15 cellular contexts compared by ENCODE assay signal in genomic region chr13:24181991-24182702, GRCh38. TPM values are rescaled to one million over a fixed set of nuclear protein-coding genes. Genes with fewer than 3 reads are reported as not detected.
A peak's percentile ranks its signal among the peaks of the same experiment; 100 is the strongest.
DNase-seq lines count a peak whose midpoint lies in the region; ATAC-seq and TF ChIP-seq lines count a peak whose summit lies in the region.
"Had no signal": no experiment of that assay in that cellular context is flagged by ENCODE, and none has a peak within 500 bp of the region (broad histone marks: within the 10 kb centered on the region; RNA-seq: fewer than 3 reads in every experiment).

No MANE protein-coding gene starts in this region.

- DNase-seq in activated naive CD8-positive, alpha-beta T cell treated with anti-CD3 and anti-CD28 coated beads, Interleukin-2, amount 50 U/mL, for 24 hours, result no peak
- DNase-seq in activated CD8-positive, alpha-beta T cell treated with anti-CD3 and anti-CD28 coated beads, Interleukin-2, amount 10 ng/mL, durations not matched to agents 7 days and 5 days, result no peak
- DNase-seq in left lobe of liver (ENCODE audit: low spot score) (peak; percentile 80), stomach (no peak), ACHN (no peak), H4 (ENCODE audit: low spot score) (no peak)
- DNase-seq in NK-92 treated with Interleukin-12 subunit alpha and Interleukin-12 subunit beta, amount 100 ng/mL, for 24 hours (lab: John Stamatoyannopoulos, UW), result no peak
- DNase-seq: activated B cell treated with CpG ODN at 0.5 μM for 24 hours, amniotic stem cell, cortex of kidney, esophagus squamous epithelium, NCI-H2171 treated with DMSO at 0.1 percent for 48 hours, occipital lobe had no signal

- in situ Hi-C loops in ACHN (cut with HindIII; ENCODE audit: low pct_ligation_motif_present, low pct_unique_long_range_greater_than_20kb, low sequenced_read_pairs), result no loop called here

- H3K27me3 ChIP-seq in stomach, result no peaks in the 10 kb centered on the region
- H3K27me3 ChIP-seq: esophagus squamous epithelium had no signal

- TF ChIP-seq CTCF in stomach (IDR thresholded peaks at IDR 0.05), result no peak

- CTCF ChIA-PET in activated CD8-positive, alpha-beta T cell treated with anti-CD3 and anti-CD28 coated beads, Interleukin-2, amount 10 ng/mL, durations not matched to agents 7 days and 5 days (lab: Charles Lee), result interaction anchor here (0.7 kb wide), 1 partner anchor 18 kb away, joined by 3 read pairs; no protein-coding TSS in a partner anchor

- peak overlapping the region; percentile 50 for H3K4me3 Mint-ChIP-seq in activated naive CD8-positive, alpha-beta T cell
- H3K4me3 Mint-ChIP-seq in activated naive CD8-positive, alpha-beta T cell treated with anti-CD3 and anti-CD28 coated beads, Interleukin-2, amount 50 U/mL, for 24 hours, result no peak overlapping the region
- no peak overlapping the region for H3K4me3 Mint-ChIP-seq in activated CD8-positive, alpha-beta T cell treated with anti-CD3 and anti-CD28 coated beads, Interleukin-2, amount 10 ng/mL, durations not matched to agents 7 days and 5 days
- H3K4me3 Mint-ChIP-seq: activated B cell treated with CpG ODN at 0.5 μM for 24 hours had no signal

- no peaks in the 10 kb centered on the region for H3K27me3 Mint-ChIP-seq in activated naive CD8-positive, alpha-beta T cell
- no peaks in the 10 kb centered on the region for H3K27me3 Mint-ChIP-seq in activated naive CD8-positive, alpha-beta T cell treated with anti-CD3 and anti-CD28 coated beads, Interleukin-2, amount 50 U/mL, for 24 hours
- H3K27me3 Mint-ChIP-seq in activated CD8-positive, alpha-beta T cell treated with anti-CD3 and anti-CD28 coated beads, Interleukin-2, amount 10 ng/mL, durations not matched to agents 7 days and 5 days (ENCODE audit: low read depth), result no peaks in the 10 kb centered on the region
- H3K27me3 Mint-ChIP-seq: activated B cell treated with CpG ODN at 0.5 μM for 24 hours had no signal

- POLR2A ChIA-PET in activated CD8-positive, alpha-beta T cell treated with anti-CD3 and anti-CD28 coated beads, Interleukin-2, amount 10 ng/mL, durations not matched to agents 7 days and 5 days (lab: Charles Lee), result interaction anchor here (1.4 kb wide), 1 partner anchor 21 kb away, joined by 5 read pairs; no protein-coding TSS in a partner anchor

- peaks cover 18% of the 10 kb centered on the region for H3K36me3 Mint-ChIP-seq in activated naive CD8-positive, alpha-beta T cell
- peaks cover 10% of the 10 kb centered on the region for H3K36me3 Mint-ChIP-seq in activated naive CD8-positive, alpha-beta T cell treated with anti-CD3 and anti-CD28 coated beads, Interleukin-2, amount 50 U/mL, for 24 hours (ENCODE audit: low read depth)
- peaks cover 35% of the 10 kb centered on the region for H3K36me3 Mint-ChIP-seq in activated CD8-positive, alpha-beta T cell treated with anti-CD3 and anti-CD28 coated beads, Interleukin-2, amount 10 ng/mL, durations not matched to agents 7 days and 5 days (ENCODE audit: low read depth)

- H3K9me3 ChIP-seq in stomach, result no peaks in the 10 kb centered on the region
- H3K9me3 ChIP-seq: esophagus squamous epithelium had no signal

- H3K27ac Mint-ChIP-seq in activated naive CD8-positive, alpha-beta T cell, result peak overlapping the region; percentile 83
- no peak overlapping the region for H3K27ac Mint-ChIP-seq in activated naive CD8-positive, alpha-beta T cell treated with anti-CD3 and anti-CD28 coated beads, Interleukin-2, amount 50 U/mL, for 24 hours
- peak overlapping the region; percentile 23 for H3K27ac Mint-ChIP-seq in activated CD8-positive, alpha-beta T cell treated with anti-CD3 and anti-CD28 coated beads, Interleukin-2, amount 10 ng/mL, durations not matched to agents 7 days and 5 days
- H3K27ac Mint-ChIP-seq: activated B cell treated with CpG ODN at 0.5 μM for 24 hours had no signal

- TF ChIP-seq POLR2A in stomach (IDR thresholded peaks at IDR 0.05), result no peak

- WGBS in stomach, 5 donors, result 62 to 79% (median 71%) methylated on average over 4 of the region's 4 CpGs

- no peak for ATAC-seq in activated naive CD8-positive, alpha-beta T cell treated with anti-CD3 and anti-CD28 coated beads, Interleukin-2, amount 50 U/mL, for 24 hours
- ATAC-seq in activated CD8-positive, alpha-beta T cell treated with anti-CD3 and anti-CD28 coated beads, Interleukin-2, amount 10 ng/mL, durations not matched to agents 7 days and 5 days, result no peak
- ATAC-seq in left lobe of liver, result peak; percentile 71

- peaks cover 27 to 66% (median 51%) of the 10 kb centered on the region in 4 donors for H3K4me1 ChIP-seq in stomach
- H3K4me1 ChIP-seq: esophagus squamous epithelium had no signal

- H3K9me3 Mint-ChIP-seq in activated naive CD8-positive, alpha-beta T cell (ENCODE audit: low read depth), result no peaks in the 10 kb centered on the region
- H3K9me3 Mint-ChIP-seq in activated naive CD8-positive, alpha-beta T cell treated with anti-CD3 and anti-CD28 coated beads, Interleukin-2, amount 50 U/mL, for 24 hours, result peaks cover 6% of the 10 kb centered on the region
- peaks cover 11% of the 10 kb centered on the region for H3K9me3 Mint-ChIP-seq in activated CD8-positive, alpha-beta T cell treated with anti-CD3 and anti-CD28 coated beads, Interleukin-2, amount 10 ng/mL, durations not matched to agents 7 days and 5 days (ENCODE audit: insufficient read depth)

- H3K4me3 ChIP-seq in stomach, result no peak overlapping the region
- H3K4me3 ChIP-seq: esophagus squamous epithelium, lung had no signal

- H3K4me1 Mint-ChIP-seq in activated naive CD8-positive, alpha-beta T cell (ENCODE audit: low read depth), result peaks cover 53% of the 10 kb centered on the region
- peaks cover 53% of the 10 kb centered on the region for H3K4me1 Mint-ChIP-seq in activated naive CD8-positive, alpha-beta T cell treated with anti-CD3 and anti-CD28 coated beads, Interleukin-2, amount 50 U/mL, for 24 hours
- peaks cover 43% of the 10 kb centered on the region for H3K4me1 Mint-ChIP-seq in activated CD8-positive, alpha-beta T cell treated with anti-CD3 and anti-CD28 coated beads, Interleukin-2, amount 10 ng/mL, durations not matched to agents 7 days and 5 days (ENCODE audit: low read depth)

- no peak for TF ChIP-seq EP300 in stomach (IDR thresholded peaks at IDR 0.05)

- H3K36me3 ChIP-seq in stomach, result no peaks in the 10 kb centered on the region
- H3K36me3 ChIP-seq: esophagus squamous epithelium had no signal

- H3K27ac ChIP-seq in stomach, result peak overlapping the region in 4 of 5 donors; percentile 14 to 80 (median 43)
- H3K27ac ChIP-seq: esophagus squamous epithelium had no signal

- intact Hi-C loops in stomach (cut with DNase I; ENCODE audit: low total_unique reads), result no loop called here

RNA-seq across cellular contexts. Expression of gene SPATA13, which starts 21.6 kb away (rescaled TPM):
- total RNA-seq in activated CD8-positive, alpha-beta T cell treated with anti-CD3 and anti-CD28 coated beads, Interleukin-2, amount 10 ng/mL, durations not matched to agents 7 days and 5 days, result 10 to 100 TPM; 57.4 to 63.2 TPM
- total RNA-seq in left lobe of liver, result 24.7 TPM
- 100 to 1,000 TPM in 1 of 5 donors, 10 to 100 TPM in 4; 46.7 to 156 (median 71.6) TPM for total RNA-seq in stomach
- polyA plus RNA-seq in stomach, result 10 to 100 TPM in 2 of 3 donors, 1 to 10 TPM in 1; 3.6 to 24.4 (median 13.8) TPM
- 5.1 and 12.1 TPM in 2 replicates for total RNA-seq in H4 (2014; rRNA removed; shearing (Covaris generic))
